Comparison of ENCODE assay signal across 9 cellular contexts in the genomic region with DNA sequence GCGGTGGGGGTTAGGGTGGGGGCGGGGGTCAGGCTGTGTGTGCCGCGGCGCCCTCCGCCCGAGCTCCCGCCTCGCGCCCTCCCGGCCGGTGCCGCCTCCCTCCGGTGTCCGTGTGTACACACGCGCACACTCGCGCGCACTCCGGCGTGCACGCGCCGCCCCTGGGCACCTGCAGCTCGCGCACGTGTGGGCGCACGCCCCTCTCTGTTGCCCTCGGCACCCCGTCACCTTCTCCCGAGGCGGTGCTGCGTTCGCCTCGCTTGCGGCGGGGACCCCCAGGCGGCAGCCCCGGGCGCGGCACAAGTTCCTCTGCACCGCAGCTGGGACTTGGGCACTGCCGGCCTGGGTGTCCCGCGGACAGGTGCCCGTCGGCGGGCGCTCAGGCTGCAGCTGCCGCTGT. TPM values are rescaled to one million over a fixed set of nuclear protein-coding genes. Genes with fewer than 3 reads are reported as not detected.
DNase-seq lines count a peak whose midpoint lies in the region; ATAC-seq and TF ChIP-seq lines count a peak whose summit lies in the region.
"Had no signal": no experiment of that assay in that cellular context is flagged by ENCODE, and none has a peak within 500 bp of the region (broad histone marks: within the 10 kb centered on the region; RNA-seq: fewer than 3 reads in every experiment).

No MANE protein-coding gene starts in this region.

- H3K27ac Mint-ChIP-seq in H9 = no peak overlapping the region

- H3K9me3 Mint-ChIP-seq in H9 = peaks cover 0 to 2% of the 10 kb centered on the region in 2 experiments; a peak in 3 of 5 replicates

- H3K9me3 ChIP-seq in H9 (ENCODE audit: control insufficient read depth, low read depth, low read length) (no peaks in the 10 kb centered on the region), right lobe of liver (peaks cover 0 to 9% (median 0%) of the 10 kb centered on the region in 4 donors), thoracic aorta (no peaks in the 10 kb centered on the region)

- no peak overlapping the region for H4K8ac ChIP-seq in H9 (replicated peaks; ENCODE audit: insufficient read length, low read depth, low read length)

- no peak overlapping the region for H4K5ac ChIP-seq in H9 (ENCODE audit: insufficient read length, low read depth, low read length)

- H3T11ph ChIP-seq in H9 (ENCODE audit: low read length) = no peak overlapping the region

- no peaks in the 10 kb centered on the region; the same call in 1 of the 2 replicates for H3K27me3 ChIP-seq in H9 (ENCODE audit: insufficient read depth, low read length)
- no peaks in the 10 kb centered on the region for H3K27me3 ChIP-seq in right lobe of liver
- no peaks in the 10 kb centered on the region for H3K27me3 ChIP-seq in thoracic aorta (replicated peaks; ENCODE audit: insufficient read depth)

- peak; percentile 34; the same call in 2 of the 3 replicates for TF ChIP-seq CTCF in H9 (conservative IDR thresholded peaks at IDR 0.05)
- no peak for TF ChIP-seq CTCF in choroid plexus epithelial cell (conservative IDR thresholded peaks at IDR 0.05; ENCODE audit: low read depth, low read length)
- TF ChIP-seq CTCF in right lobe of liver (IDR thresholded peaks at IDR 0.05) = no peak
- TF ChIP-seq CTCF in thoracic aorta (IDR thresholded peaks at IDR 0.05) = no peak

- no peak overlapping the region for H3K23ac ChIP-seq in H9 (ENCODE audit: insufficient read length, low read depth, low read length)

- H2AK5ac ChIP-seq in H9 (ENCODE audit: insufficient read length, low read length) = no peak overlapping the region

- H3K36me3 Mint-ChIP-seq in H9 (ENCODE audit: insufficient read depth in 1 of 3, low read depth in 3 of 3) = peaks cover 0 to 2% (median 0%) of the 10 kb centered on the region in 3 experiments; a peak in 1 of 7 replicates

- H3K4me3 Mint-ChIP-seq in H9 = peak overlapping the region; percentile 87 to 97

- no peaks in the 10 kb centered on the region for H3K79me2 ChIP-seq in H9 (ENCODE audit: insufficient read depth, low read length)

- TF ChIP-seq POLR2A in right lobe of liver (IDR thresholded peaks at IDR 0.05) = no peak
- no peak for TF ChIP-seq POLR2A in GM18505 (IDR thresholded peaks at IDR 0.05; ENCODE audit: borderline replicate concordance, extremely low read depth, insufficient read depth, insufficient read length)

- peaks cover 3% of the 10 kb centered on the region for H3K23me2 ChIP-seq in H9 (ENCODE audit: insufficient read length, low read depth, low read length, poor library complexity, severe bottlenecking)

- no peak overlapping the region for H3K14ac ChIP-seq in H9 (ENCODE audit: insufficient read depth, low read length)

- no peak overlapping the region for H3K27ac ChIP-seq in H9 (ENCODE audit: insufficient read length, low read depth, low read length)
- peak overlapping the region; percentile 56 to 66 (median 64) for H3K27ac ChIP-seq in right lobe of liver
- H3K27ac ChIP-seq in thoracic aorta = no peak overlapping the region

- peak overlapping the region; percentile 66 for H3K4me3 ChIP-seq in choroid plexus epithelial cell (ENCODE audit: low read depth, low read length)
- H3K4me3 ChIP-seq in right lobe of liver = peak overlapping the region; percentile 64 to 79 (median 76)
- peak overlapping the region; percentile 75 for H3K4me3 ChIP-seq in thoracic aorta

- no peak overlapping the region for H2BK120ac ChIP-seq in H9 (ENCODE audit: low read depth, low read length, poor library complexity, severe bottlenecking)

- intact Hi-C loops in right lobe of liver (cut with DNase I) = no loop called here

- no peaks in the 10 kb centered on the region for H3K36me3 ChIP-seq in right lobe of liver
- no peaks in the 10 kb centered on the region for H3K36me3 ChIP-seq in thoracic aorta

- ATAC-seq in right lobe of liver = peak; percentile 66 to 81 (median 75)
- ATAC-seq in thoracic aorta (ENCODE audit: insufficient number of reproducible peaks, low FRiP score, low read depth) = no peak
- ATAC-seq in GM18505 (IDR thresholded peaks at IDR 0.05; ENCODE audit: unreplicated experiment) = no peak
- ATAC-seq in HG03175 (IDR thresholded peaks at IDR 0.05; ENCODE audit: unreplicated experiment) = no peak

- no CpG with 5 or more reads among the region's 52 CpGs for WGBS in H9 (ENCODE audit: extremely low coverage, insufficient read length, low lambda C conversion rate)
- 0% methylated on average over 8 of the region's 52 CpGs for WGBS in right lobe of liver (ENCODE audit: insufficient coverage, low coverage, low lambda C conversion rate, missing lambda C conversion rate)

- H3K27me3 Mint-ChIP-seq in H9 (ENCODE audit: low read depth) = peaks cover 14% of the 10 kb centered on the region

- peak overlapping the region; percentile 78 for H3K4me2 ChIP-seq in H9 (ENCODE audit: insufficient read depth, insufficient read length, low read length)

- H2AFZ ChIP-seq in H9 (ENCODE audit: low read length) = no peak overlapping the region

- peaks cover 9 to 12% of the 10 kb centered on the region in 2 experiments for H3K4me1 Mint-ChIP-seq in H9

- H2BK5ac ChIP-seq in H9 (ENCODE audit: insufficient read length, low read length) = no peak overlapping the region

- H3K4ac ChIP-seq in H9 (ENCODE audit: low read depth, low read length) = no peak overlapping the region

- H3K4me1 ChIP-seq in H9 (ENCODE audit: insufficient read depth, low read length) = no peaks in the 10 kb centered on the region
- peaks cover 0 to 7% (median 0%) of the 10 kb centered on the region in 4 donors for H3K4me1 ChIP-seq in right lobe of liver
- H3K4me1 ChIP-seq in thoracic aorta (ENCODE audit: control insufficient read depth in 1 of 2, low read depth in 2 of 2) = no peaks in the 10 kb centered on the region

- no peak overlapping the region for H2BK20ac ChIP-seq in H9 (ENCODE audit: low read depth, low read length, poor library complexity, severe bottlenecking)

- H3K79me1 ChIP-seq in H9 (ENCODE audit: insufficient read depth, low read depth, low read length, poor library complexity, severe bottlenecking) = no peaks in the 10 kb centered on the region

- no peak overlapping the region for H3K56ac ChIP-seq in H9 (ENCODE audit: insufficient read length, low read depth, low read length)

- DNase-seq in H9 = peak; percentile 48
- DNase-seq in NCI-H2227 treated with DMSO at 0.1 percent for 48 hours (lab: John Stamatoyannopoulos, UW) = peak; percentile 26
- DNase-seq in choroid plexus epithelial cell (ENCODE audit: low read depth) = no peak
- peak; percentile 78 to 81 (median 81) for DNase-seq in right lobe of liver
- DNase-seq in thoracic aorta (ENCODE audit: low spot score) = no peak
- no peak for DNase-seq in hepatic stellate cell (ENCODE audit: low spot score)

- H3K18ac ChIP-seq in H9 (ENCODE audit: insufficient read length, low read depth, low read length) = no peak overlapping the region

- no peak overlapping the region for H3K9ac ChIP-seq in H9 (ENCODE audit: extremely low read depth, insufficient read length, low read length)

- H4K91ac ChIP-seq in H9 (ENCODE audit: insufficient read length, low read depth, low read length) = no peak overlapping the region

- H2BK15ac ChIP-seq in H9 (ENCODE audit: low read depth, low read length) = no peak overlapping the region

- no peaks in the 10 kb centered on the region for H4K20me1 ChIP-seq in H9 (ENCODE audit: control insufficient read depth, insufficient read depth, insufficient read length)

- no peak overlapping the region for H2BK12ac ChIP-seq in H9 (ENCODE audit: insufficient read length, low read depth, low read length)

RNA-seq across cellular contexts. Expression of a gene that starts 0.5 kb away (rescaled TPM):
- total RNA-seq in H9 (2021) (1.6 and 2.0 TPM in 2 replicates), right lobe of liver (1 to 10 TPM; 1.2 to 5.5 (median 3.3) TPM), thoracic aorta (1 to 10 TPM in 1 of 2 donors, under 1 TPM in 1; 0.95 to 4.2 TPM)

RNA-seq across cellular contexts. Expression of a gene that starts 5.4 kb away (rescaled TPM):
- total RNA-seq in H9 (2021) = not detected in 2 replicates
- not detected for total RNA-seq in right lobe of liver
- total RNA-seq in thoracic aorta = not detected
- total RNA-seq: NCI-H460 had no signal

Comparison
In these comparisons a context has a peak if more than half of its experiments do, and no peak if none do; other contexts are left out.
1. DNase-seq: peak in H9 (single experiment), NCI-H2227 treated with DMSO at 0.1 percent for 48 hours (single experiment) and right lobe of liver (3 of 3); none in choroid plexus epithelial cell (single experiment), thoracic aorta (single experiment) and hepatic stellate cell (single experiment).
2. H3K27ac ChIP-seq: peak in right lobe of liver (3 of 3); none in H9 (single experiment) and thoracic aorta (0 of 2).
3. ATAC-seq: peak in right lobe of liver (4 of 4); none in thoracic aorta (single experiment), GM18505 (single experiment) and HG03175 (single experiment).
4. Peak in every context shown above with its lines, with median percentiles within 50 percentile points of each other: H3K4me3 ChIP-seq.